In genomic region chr10:46251857-46252847, GRCh38 we compare ENCODE assay signal across 19 cellular contexts. TPM values are rescaled to one million over a fixed set of nuclear protein-coding genes. Genes with fewer than 3 reads are reported as not detected.
DNase-seq lines count a peak whose midpoint lies in the region; ATAC-seq and TF ChIP-seq lines count a peak whose summit lies in the region.
"Had no signal": no experiment of that assay in that cellular context is flagged by ENCODE, and none has a peak within 500 bp of the region (broad histone marks: within the 10 kb centered on the region; RNA-seq: fewer than 3 reads in every experiment).

No MANE protein-coding gene starts in this region.

- H3K27me3 ChIP-seq in right atrium auricular region (no peaks in the 10 kb centered on the region), stomach (no peaks in the 10 kb centered on the region)
- H3K27me3 ChIP-seq: BLaER1 treated with 17β-estradiol and CSF1 and Interleukin-3, amounts not matched to agents 10 nM and 100 nM had no signal

- no peak overlapping the region for H3K27ac Mint-ChIP-seq in activated CD8-positive, alpha-beta memory T cell treated with anti-CD3 and anti-CD28 coated beads, Interleukin-2, amount 10 ng/mL, durations not matched to agents 7 days and 5 days
- H3K27ac Mint-ChIP-seq: H9 had no signal

- H3K9me3 ChIP-seq in right atrium auricular region (no peaks in the 10 kb centered on the region), stomach (no peaks in the 10 kb centered on the region)
- H3K9me3 ChIP-seq: BLaER1 treated with 17β-estradiol and CSF1 and Interleukin-3, amounts not matched to agents 10 nM and 100 nM had no signal

- H3K36me3 Mint-ChIP-seq in activated CD8-positive, alpha-beta memory T cell treated with anti-CD3 and anti-CD28 coated beads, Interleukin-2, amount 10 ng/mL, durations not matched to agents 7 days and 5 days: peaks cover 4% of the 10 kb centered on the region

- WGBS in stomach, 5 donors: 89 to 98% (median 93%) methylated on average over 5 to 16 of the region's 16 CpGs

- no peaks in the 10 kb centered on the region for H3K9me3 Mint-ChIP-seq in activated CD8-positive, alpha-beta memory T cell treated with anti-CD3 and anti-CD28 coated beads, Interleukin-2, amount 10 ng/mL, durations not matched to agents 7 days and 5 days (ENCODE audit: low read depth)
- H3K9me3 Mint-ChIP-seq: H9 had no signal

- H3K4me1 ChIP-seq in right atrium auricular region (peaks cover 0 to 23% of the 10 kb centered on the region in 2 donors), stomach (peaks cover 0 to 10% (median 6%) of the 10 kb centered on the region in 4 donors)

- H3K4me1 Mint-ChIP-seq in activated CD8-positive, alpha-beta memory T cell treated with anti-CD3 and anti-CD28 coated beads, Interleukin-2, amount 10 ng/mL, durations not matched to agents 7 days and 5 days: peaks cover 1% of the 10 kb centered on the region

- no peak overlapping the region for H3K27ac ChIP-seq in right atrium auricular region
- no peak overlapping the region for H3K27ac ChIP-seq in stomach
- H3K27ac ChIP-seq: BLaER1 treated with 17β-estradiol and CSF1 and Interleukin-3, amounts not matched to agents 10 nM and 100 nM had no signal

- peak; percentile 45 for DNase-seq in activated CD8-positive, alpha-beta memory T cell treated with anti-CD3 and anti-CD28 coated beads, Interleukin-2, amount 50 U/mL, for 48 hours
- no peak for DNase-seq in activated CD8-positive, alpha-beta memory T cell treated with anti-CD3 and anti-CD28 coated beads, Interleukin-2, amount 10 ng/mL, durations not matched to agents 7 days and 5 days
- DNase-seq in ecto neural progenitor cell (ENCODE audit: low spot score) (peak; percentile 33), right atrium auricular region (ENCODE audit: low spot score) (peak; percentile 51), stomach (peak; percentile 17), foreskin fibroblast (no peak)
- no peak for DNase-seq in stimulated activated CD4-positive, alpha-beta T cell treated with anti-CD3 and anti-CD28 coated beads, Interleukin-15, amount 100 ng/mL, for 24 hours
- no peak for DNase-seq in stimulated activated CD8-positive, alpha-beta memory T cell treated with anti-CD3 and anti-CD28 coated beads, Interleukin-4, amount 100 ng/mL, for 48 hours
- DNase-seq: 8988T, COR-L47, DMS153, H9, IMR-90, Kasumi-1, NCI-H1436, NCI-H2029 treated with DMSO at 0.1 percent for 48 hours, NCI-H524 had no signal

- TF ChIP-seq EP300 in stomach (IDR thresholded peaks at IDR 0.05): no peak

- TF ChIP-seq POLR2A in stomach (IDR thresholded peaks at IDR 0.05): no peak

- H3K27me3 Mint-ChIP-seq in activated CD8-positive, alpha-beta memory T cell treated with anti-CD3 and anti-CD28 coated beads, Interleukin-2, amount 10 ng/mL, durations not matched to agents 7 days and 5 days: no peaks in the 10 kb centered on the region

- CTCF ChIA-PET in activated CD8-positive, alpha-beta memory T cell treated with anti-CD3 and anti-CD28 coated beads, Interleukin-2, amount 10 ng/mL, durations not matched to agents 7 days and 5 days (lab: Charles Lee): no interaction called here

- no peak for TF ChIP-seq CTCF in right atrium auricular region (IDR thresholded peaks at IDR 0.05)
- no peak for TF ChIP-seq CTCF in stomach (IDR thresholded peaks at IDR 0.05)
- TF ChIP-seq CTCF in foreskin fibroblast (IDR thresholded peaks at IDR 0.05; ENCODE audit: low read depth, low read length): no peak

- intact Hi-C loops in stomach (cut with DNase I; ENCODE audit: low total_unique reads): no loop called here

- no peak overlapping the region for H3K4me3 Mint-ChIP-seq in activated CD8-positive, alpha-beta memory T cell treated with anti-CD3 and anti-CD28 coated beads, Interleukin-2, amount 10 ng/mL, durations not matched to agents 7 days and 5 days
- H3K4me3 Mint-ChIP-seq: H9 had no signal

- H3K36me3 ChIP-seq in right atrium auricular region: no peaks in the 10 kb centered on the region
- no peaks in the 10 kb centered on the region for H3K36me3 ChIP-seq in stomach

- no peak for ATAC-seq in activated CD8-positive, alpha-beta memory T cell treated with anti-CD3 and anti-CD28 coated beads, Interleukin-2, amount 10 ng/mL, durations not matched to agents 7 days and 5 days

- H3K4me3 ChIP-seq in right atrium auricular region (no peak overlapping the region), stomach (no peak overlapping the region), foreskin fibroblast (ENCODE audit: low read depth in 1 of 2, low read length in 2 of 2) (no peak overlapping the region)
- H3K4me3 ChIP-seq: BLaER1 treated with 17β-estradiol and CSF1 and Interleukin-3, amounts not matched to agents 10 nM and 100 nM had no signal

RNA-seq across cellular contexts. Expression of gene ANTXRL, which starts 34.6 kb away (rescaled TPM):
- not detected for total RNA-seq in activated CD8-positive, alpha-beta memory T cell treated with anti-CD3 and anti-CD28 coated beads, Interleukin-2, amount 10 ng/mL, durations not matched to agents 7 days and 5 days
- total RNA-seq in right atrium auricular region (not detected), stomach (not detected)
- not detected for polyA plus RNA-seq in stomach
- total RNA-seq: H9, HT-29, IMR-90 had no signal
- polyA plus RNA-seq: IMR-90 had no signal

Comparison
In these comparisons a context has a peak if more than half of its experiments do, and no peak if none do; other contexts are left out.
1. DNase-seq: peak in activated CD8-positive, alpha-beta memory T cell treated with anti-CD3 and anti-CD28 coated beads, Interleukin-2, amount 50 U/mL, for 48 hours (single experiment), ecto neural progenitor cell (single experiment), right atrium auricular region (single experiment) and stomach (single experiment); none in activated CD8-positive, alpha-beta memory T cell treated with anti-CD3 and anti-CD28 coated beads, Interleukin-2, amount 10 ng/mL, durations not matched to agents 7 days and 5 days (single experiment), stimulated activated CD4-positive, alpha-beta T cell treated with anti-CD3 and anti-CD28 coated beads, Interleukin-15, amount 100 ng/mL, for 24 hours (single experiment), foreskin fibroblast (0 of 2) and stimulated activated CD8-positive, alpha-beta memory T cell treated with anti-CD3 and anti-CD28 coated beads, Interleukin-4, amount 100 ng/mL, for 48 hours (single experiment).